In genomic region chr20:47370850-47371782, GRCh38 we compare ENCODE assay signal across 1 cellular context.
TF ChIP-seq lines count a peak whose summit lies in the region.

No MANE protein-coding gene starts in this region.

TF ChIP-seq in HCT116, 20 proteins besides CTCF, POLR2A, EP300 and RAD21 (continued from another document):
- TF ChIP-seq SRF (IDR thresholded peaks at IDR 0.05; ENCODE audit: low read depth) (no peak), ZNF274 (IDR thresholded peaks at IDR 0.05; ENCODE audit: low read depth, low read length) (no peak), CBX3 (IDR thresholded peaks at IDR 0.05; ENCODE audit: low read depth) (no peak), TCF7L2 (IDR thresholded peaks at IDR 0.05; ENCODE audit: borderline replicate concordance, extremely low read depth, insufficient read depth, insufficient read length) (no peak), FOSL1 (IDR thresholded peaks at IDR 0.05; ENCODE audit: low read depth) (no peak), REST (IDR thresholded peaks at IDR 0.05; ENCODE audit: low read depth) (no peak), ZFX (IDR thresholded peaks at IDR 0.05) (no peak), SP1 (IDR thresholded peaks at IDR 0.05; ENCODE audit: low read depth) (no peak), POLR2AphosphoS5 (IDR thresholded peaks at IDR 0.05; ENCODE audit: low read depth, low read length) (no peak), ZBTB33 (IDR thresholded peaks at IDR 0.05; ENCODE audit: extremely low read depth, insufficient replicate concordance, low read length) (no peak)
